12 cellular contexts compared by ENCODE assay signal in the genomic region with DNA sequence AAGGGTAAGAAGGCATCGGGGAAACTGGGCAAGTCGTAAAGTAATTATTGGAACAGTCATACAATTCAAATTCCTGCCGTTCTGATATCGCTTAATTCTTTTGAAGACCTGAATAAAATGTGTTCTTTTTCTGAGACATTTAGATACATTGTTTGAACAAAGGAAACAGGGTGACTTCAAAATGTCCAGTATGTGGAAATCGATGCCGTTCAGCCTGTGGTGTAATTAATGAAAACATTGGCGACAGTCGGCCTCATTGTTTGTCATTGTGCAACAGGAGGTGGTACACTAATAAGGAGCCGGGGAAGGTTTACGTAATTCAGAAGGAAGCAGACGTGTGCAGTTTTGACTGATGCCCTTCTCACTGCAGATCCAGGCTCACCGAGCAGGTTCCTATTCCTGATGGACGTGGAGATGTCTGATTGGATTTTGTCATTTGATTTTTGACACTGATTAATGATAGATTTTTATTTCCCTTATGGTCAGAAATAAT.
DNase-seq lines count a peak whose midpoint lies in the region; ATAC-seq, FAIRE-seq and TF ChIP-seq lines count a peak whose summit lies in the region.
"Had no signal": no experiment of that assay in that cellular context is flagged by ENCODE, and none has a peak within 500 bp of the region (broad histone marks: within the 10 kb centered on the region; RNA-seq: fewer than 3 reads in every experiment).

No MANE protein-coding gene starts in this region.

- no peaks in the 10 kb centered on the region for H3K79me2 ChIP-seq in GM23338 (replicated peaks; ENCODE audit: insufficient read depth)

- no peak overlapping the region for H3K27ac ChIP-seq in GM23338 (ENCODE audit: low read depth)
- H3K27ac ChIP-seq in pancreas, result peak overlapping the region; percentile 11 to 75 (median 52)
- H3K27ac ChIP-seq in transverse colon, result no peak overlapping the region

- H3K4me1 Mint-ChIP-seq in GM23338, result peaks cover 32% of the 10 kb centered on the region
- H3K4me1 Mint-ChIP-seq in activated naive CD8-positive, alpha-beta T cell treated with anti-CD3 and anti-CD28 coated beads, Interleukin-2, amount 50 U/mL, for 24 hours, result peaks cover 13% of the 10 kb centered on the region

- no peak for FAIRE-seq in pancreas (lab: Jason Lieb, UNC)
- FAIRE-seq: GM12892 had no signal

- H3K36me3 ChIP-seq in GM23338 (ENCODE audit: insufficient read depth) (no peaks in the 10 kb centered on the region), pancreas (no peaks in the 10 kb centered on the region), transverse colon (no peaks in the 10 kb centered on the region)

- no peak for TF ChIP-seq EP300 in transverse colon (IDR thresholded peaks at IDR 0.05; ENCODE audit: low read depth)

- H3K4me1 ChIP-seq in GM23338 (ENCODE audit: insufficient read depth) (peaks cover 23% of the 10 kb centered on the region), pancreas (peaks cover 9 to 24% (median 19%) of the 10 kb centered on the region in 3 donors), transverse colon (peaks cover 0 to 31% (median 14%) of the 10 kb centered on the region in 4 donors)

- H3K9me3 ChIP-seq in pancreas (no peaks in the 10 kb centered on the region), transverse colon (no peaks in the 10 kb centered on the region)

- intact Hi-C loops in pancreas (cut with DNase I) (no loop called here), transverse colon (cut with DNase I; ENCODE audit: low total_unique reads) (no loop called here)

- 32 to 39% methylated on average over 13 of the region's 13 CpGs for WGBS in pancreas, 2 donors
- 77 to 87% methylated on average over 13 of the region's 13 CpGs for WGBS in transverse colon (ENCODE audit: low coverage in 1 of 2), 2 donors

- H3F3A ChIP-seq in GM23338 (replicated peaks; ENCODE audit: low read depth), result 0 out of 2 replicates have a peak, but pooled peaks cover 2% of the 10 kb centered on the region

- H3K9me3 Mint-ChIP-seq in GM23338, result no peaks in the 10 kb centered on the region
- H3K9me3 Mint-ChIP-seq in activated naive CD8-positive, alpha-beta T cell treated with anti-CD3 and anti-CD28 coated beads, Interleukin-2, amount 50 U/mL, for 24 hours, result no peaks in the 10 kb centered on the region
- H3K9me3 Mint-ChIP-seq: activated T-helper 2 cell treated with anti-CD3 and anti-CD28 coated beads, Interferon-gamma antibody, Interleukin-2, Interleukin-4, amounts not matched to agents 10 μg/mL and 5 μg/mL and 100 μg/mL, durations not matched to agents 14 hours and 24 hours and 36 hours had no signal

- TF ChIP-seq POLR2A in transverse colon (IDR thresholded peaks at IDR 0.05), result no peak

- H4K20me1 ChIP-seq in GM23338 (replicated peaks; ENCODE audit: insufficient read depth), result no peaks in the 10 kb centered on the region

- in situ Hi-C loops in transverse colon (cut with MboI; ENCODE audit: low pct_ligation_motif_present in 1 of 4, low pct_unique_long_range_greater_than_20kb in 1 of 4, low sequenced_read_pairs in 3 of 4), result no loop called here

- H3K4me3 ChIP-seq in GM23338, result no peak overlapping the region
- no peak overlapping the region for H3K4me3 ChIP-seq in cardiac fibroblast (replicated peaks in 1 of 2; ENCODE audit: low read depth in 2 of 2, low read length in 2 of 2)
- H3K4me3 ChIP-seq in pancreas, result no peak overlapping the region
- H3K4me3 ChIP-seq in transverse colon, result no peak overlapping the region

- no peak overlapping the region for H3K27ac Mint-ChIP-seq in GM23338
- H3K27ac Mint-ChIP-seq in activated naive CD8-positive, alpha-beta T cell treated with anti-CD3 and anti-CD28 coated beads, Interleukin-2, amount 50 U/mL, for 24 hours, result no peak overlapping the region

- 0 out of 2 replicates have a peak overlapping the region, but pooled peaks have one; percentile 68 for H3K4me2 ChIP-seq in GM23338

- no peaks in the 10 kb centered on the region for H3K36me3 Mint-ChIP-seq in GM23338 (ENCODE audit: low read depth)
- peaks cover 10% of the 10 kb centered on the region for H3K36me3 Mint-ChIP-seq in activated naive CD8-positive, alpha-beta T cell treated with anti-CD3 and anti-CD28 coated beads, Interleukin-2, amount 50 U/mL, for 24 hours (ENCODE audit: low read depth)

- H2AFZ ChIP-seq in GM23338, result no peak overlapping the region

- DNase-seq in GM23338 (ENCODE audit: low spot score) (no peak), NCI-H510A treated with DMSO at 0.1 percent for 48 hours (lab: John Stamatoyannopoulos, UW) (peak; percentile 73), cardiac fibroblast (ENCODE audit: low read depth in 2 of 2) (peak; percentile 67 to 90), pancreas (peak in 4 of 6 donors; percentile 44 to 79 (median 64)), transverse colon (no peak), SW480 (ENCODE audit: low spot score) (no peak)
- DNase-seq in activated naive CD8-positive, alpha-beta T cell treated with anti-CD3 and anti-CD28 coated beads, Interleukin-2, amount 50 U/mL, for 24 hours, result no peak
- DNase-seq in stimulated activated CD4-positive, alpha-beta T cell treated with anti-CD3 and anti-CD28 coated beads, Interleukin-4, amount 100 ng/mL, for 4 hours, result no peak
- DNase-seq: midbrain, right cardiac atrium had no signal

- H3K9me2 ChIP-seq in GM23338 (ENCODE audit: insufficient read depth), result no peaks in the 10 kb centered on the region

- TF ChIP-seq CTCF in GM23338 (conservative IDR thresholded peaks at IDR 0.05; ENCODE audit: low read depth in 2 of 2) (no peak), cardiac fibroblast (IDR thresholded peaks at IDR 0.05; ENCODE audit: low read depth, low read length) (no peak), pancreas (IDR thresholded peaks at IDR 0.05) (no peak), transverse colon (IDR thresholded peaks at IDR 0.05) (no peak)

- H3K27me3 ChIP-seq in GM23338 (ENCODE audit: insufficient read depth) (no peaks in the 10 kb centered on the region), pancreas (no peaks in the 10 kb centered on the region), transverse colon (no peaks in the 10 kb centered on the region)

- H3K4me3 Mint-ChIP-seq in GM23338, result no peak overlapping the region
- no peak overlapping the region for H3K4me3 Mint-ChIP-seq in activated naive CD8-positive, alpha-beta T cell treated with anti-CD3 and anti-CD28 coated beads, Interleukin-2, amount 50 U/mL, for 24 hours

- H3K27me3 Mint-ChIP-seq in GM23338 (ENCODE audit: insufficient read depth, low read depth, poor library complexity), result peaks cover 7% of the 10 kb centered on the region
- no peaks in the 10 kb centered on the region for H3K27me3 Mint-ChIP-seq in activated naive CD8-positive, alpha-beta T cell treated with anti-CD3 and anti-CD28 coated beads, Interleukin-2, amount 50 U/mL, for 24 hours

- ATAC-seq in GM23338, result no peak
- peak; percentile 87 to 91 (median 91) for ATAC-seq in pancreas
- no peak for ATAC-seq in activated naive CD8-positive, alpha-beta T cell treated with anti-CD3 and anti-CD28 coated beads, Interleukin-2, amount 50 U/mL, for 24 hours

TF ChIP-seq in GM23338, 12 proteins besides CTCF, POLR2A, EP300 and RAD21 (continues in another document):
- TF ChIP-seq ZNF331 (CRISPR knock-in tag; IDR thresholded peaks at IDR 0.05; ENCODE audit: low read depth), result no peak
- no peak for TF ChIP-seq EZH2 (IDR thresholded peaks at IDR 0.05; ENCODE audit: low read depth, unreplicated experiment)

Comparison
In these comparisons a context has a peak if more than half of its experiments do, and no peak if none do; other contexts are left out.
1. ATAC-seq: peak in pancreas (4 of 4); none in GM23338 (single experiment) and activated naive CD8-positive, alpha-beta T cell treated with anti-CD3 and anti-CD28 coated beads, Interleukin-2, amount 50 U/mL, for 24 hours (single experiment).
2. DNase-seq: peak in NCI-H510A treated with DMSO at 0.1 percent for 48 hours (single experiment), cardiac fibroblast (2 of 2) and pancreas (4 of 6); none in GM23338 (single experiment), transverse colon (single experiment), activated naive CD8-positive, alpha-beta T cell treated with anti-CD3 and anti-CD28 coated beads, Interleukin-2, amount 50 U/mL, for 24 hours (single experiment), SW480 (single experiment) and stimulated activated CD4-positive, alpha-beta T cell treated with anti-CD3 and anti-CD28 coated beads, Interleukin-4, amount 100 ng/mL, for 4 hours (0 of 2).
3. H3K27ac ChIP-seq: peak in pancreas (4 of 4); none in GM23338 (single experiment) and transverse colon (0 of 4).